Comparison of ENCODE assay signal across 14 cellular contexts in the genomic region with DNA sequence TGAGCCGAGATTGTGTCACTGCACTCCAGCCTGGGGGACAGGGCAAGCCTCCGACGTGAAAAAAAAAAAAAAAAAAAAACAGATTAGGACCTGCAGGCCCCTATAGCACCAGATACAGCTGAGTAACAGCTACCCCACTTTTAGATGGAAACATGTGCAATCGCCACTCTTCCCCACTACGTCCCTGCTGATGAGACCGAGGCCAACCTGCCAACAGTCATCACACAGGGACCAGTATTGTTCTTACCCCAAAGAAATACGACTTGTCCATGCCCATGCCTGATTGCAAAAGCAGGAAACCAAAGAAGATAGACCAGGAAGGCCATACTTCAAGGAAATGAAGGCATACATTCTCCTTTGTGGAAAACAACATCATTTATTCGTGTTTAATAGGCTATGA. TPM values are rescaled to one million over a fixed set of nuclear protein-coding genes. Genes with fewer than 3 reads are reported as not detected.
A peak's percentile ranks its signal among the peaks of the same experiment; 100 is the strongest.
DNase-seq lines count a peak whose midpoint lies in the region; ATAC-seq, FAIRE-seq and TF ChIP-seq lines count a peak whose summit lies in the region.
"Had no signal": no experiment of that assay in that cellular context is flagged by ENCODE, and none has a peak within 500 bp of the region (broad histone marks: within the 10 kb centered on the region; RNA-seq: fewer than 3 reads in every experiment).

No MANE protein-coding gene starts in this region.

- TF ChIP-seq CTCF in astrocyte (IDR thresholded peaks at IDR 0.05; ENCODE audit: insufficient read depth, low read depth, low read length), result no peak
- TF ChIP-seq CTCF in suprapubic skin (IDR thresholded peaks at IDR 0.05), result no peak

- H3K36me3 Mint-ChIP-seq in T-helper 2 cell treated with Interferon-gamma antibody and Interleukin-4, amounts not matched to agents 5 μg/mL and 100 μg/mL, for 36 hours (ENCODE audit: low read depth), result peaks cover 33% of the 10 kb centered on the region
- peaks cover 23% of the 10 kb centered on the region for H3K36me3 Mint-ChIP-seq in astrocyte (ENCODE audit: low read depth, unreplicated experiment)
- H3K36me3 Mint-ChIP-seq in memory B cell, result peaks cover 16% of the 10 kb centered on the region
- peaks cover 0 to 62% (median 7%) of the 10 kb centered on the region in 3 donors for H3K36me3 Mint-ChIP-seq in naive thymus-derived CD8-positive, alpha-beta T cell

- no peak for DNase-seq in T-helper 2 cell treated with Interferon-gamma antibody and Interleukin-4, amounts not matched to agents 5 μg/mL and 100 μg/mL, for 36 hours (ENCODE audit: low spot score)
- DNase-seq in T-helper 2 cell (no peak), astrocyte (ENCODE audit: low read depth) (no peak), memory B cell (ENCODE audit: low spot score in 2 of 2) (no peak), suprapubic skin (ENCODE audit: low spot score in 2 of 2) (no peak), putamen (ENCODE audit: low spot score) (no peak)
- no peak for DNase-seq in naive thymus-derived CD8-positive, alpha-beta T cell
- DNase-seq: activated CD4-positive, alpha-beta memory T cell treated with anti-CD3 and anti-CD28 coated beads, Interleukin-2, amount 10 ng/mL, durations not matched to agents 7 days and 5 days; activated effector memory CD4-positive, alpha-beta T cell treated with Interleukin-2 at 50 U/mL for 16 hours; Kasumi-1; NCI-H146; NCI-H446 treated with DMSO at 0.1 percent for 48 hours had no signal

- H3K9me3 ChIP-seq in astrocyte (ENCODE audit: insufficient read depth, low read depth, low read length), result no peaks in the 10 kb centered on the region
- H3K9me3 ChIP-seq in suprapubic skin, result no peaks in the 10 kb centered on the region

- H3K4me3 Mint-ChIP-seq in T-helper 2 cell treated with Interferon-gamma antibody and Interleukin-4, amounts not matched to agents 5 μg/mL and 100 μg/mL, for 36 hours, result no peak overlapping the region
- H3K4me3 Mint-ChIP-seq in astrocyte (ENCODE audit: unreplicated experiment), result no peak overlapping the region
- no peak overlapping the region for H3K4me3 Mint-ChIP-seq in memory B cell
- peak overlapping the region in 1 of 10 donors; percentile 26 for H3K4me3 Mint-ChIP-seq in naive thymus-derived CD8-positive, alpha-beta T cell
- H3K4me3 Mint-ChIP-seq: activated CD4-positive, alpha-beta memory T cell treated with anti-CD3 and anti-CD28 coated beads, Interleukin-2, amount 10 ng/mL, durations not matched to agents 7 days and 5 days had no signal

- ATAC-seq in memory B cell (ENCODE audit: low read depth), result no peak
- no peak for ATAC-seq in naive thymus-derived CD8-positive, alpha-beta T cell
- ATAC-seq in GM18502 (IDR thresholded peaks at IDR 0.05; ENCODE audit: poor library complexity, unreplicated experiment), result no peak

- H3K36me3 ChIP-seq in astrocyte (ENCODE audit: insufficient read depth, low read length), result peaks cover 9% of the 10 kb centered on the region
- peaks cover 30% of the 10 kb centered on the region for H3K36me3 ChIP-seq in suprapubic skin

- H3K4me2 ChIP-seq in astrocyte (ENCODE audit: low read length), result no peak overlapping the region

- H2AFZ ChIP-seq in astrocyte (ENCODE audit: low read depth, low read length), result no peak overlapping the region

- H3K27ac Mint-ChIP-seq in T-helper 2 cell treated with Interferon-gamma antibody and Interleukin-4, amounts not matched to agents 5 μg/mL and 100 μg/mL, for 36 hours, result peak overlapping the region; percentile 56
- H3K27ac Mint-ChIP-seq in astrocyte (ENCODE audit: unreplicated experiment), result peak overlapping the region; percentile 11
- H3K27ac Mint-ChIP-seq in memory B cell, result peak overlapping the region; percentile 51
- peak overlapping the region in 5 of 10 donors; percentile 4 to 68 (median 43) for H3K27ac Mint-ChIP-seq in naive thymus-derived CD8-positive, alpha-beta T cell
- H3K27ac Mint-ChIP-seq: activated CD4-positive, alpha-beta memory T cell treated with anti-CD3 and anti-CD28 coated beads, Interleukin-2, amount 10 ng/mL, durations not matched to agents 7 days and 5 days had no signal

- H3K4me3 ChIP-seq in astrocyte (ENCODE audit: insufficient read depth, low read depth, low read length), result no peak overlapping the region
- no peak overlapping the region for H3K4me3 ChIP-seq in suprapubic skin

- FAIRE-seq in astrocyte (lab: Jason Lieb, UNC), result no peak

- H4K20me1 ChIP-seq in astrocyte (ENCODE audit: insufficient read depth, low read length), result no peaks in the 10 kb centered on the region

- H3K9me3 Mint-ChIP-seq in T-helper 2 cell treated with Interferon-gamma antibody and Interleukin-4, amounts not matched to agents 5 μg/mL and 100 μg/mL, for 36 hours, result no peaks in the 10 kb centered on the region
- H3K9me3 Mint-ChIP-seq in astrocyte (ENCODE audit: unreplicated experiment), result no peaks in the 10 kb centered on the region
- no peaks in the 10 kb centered on the region for H3K9me3 Mint-ChIP-seq in memory B cell
- H3K9me3 Mint-ChIP-seq in naive thymus-derived CD8-positive, alpha-beta T cell, result no peaks in the 10 kb centered on the region
- H3K9me3 Mint-ChIP-seq: activated CD4-positive, alpha-beta memory T cell treated with anti-CD3 and anti-CD28 coated beads, Interleukin-2, amount 10 ng/mL, durations not matched to agents 7 days and 5 days had no signal

- TF ChIP-seq POLR2A in suprapubic skin (IDR thresholded peaks at IDR 0.05), result no peak

- no peak overlapping the region for H3K9ac ChIP-seq in astrocyte (ENCODE audit: low read length)

- POLR2A ChIA-PET in naive thymus-derived CD8-positive, alpha-beta T cell (lab: Charles Lee), result interaction anchor here (0.7 kb wide), 1 partner anchor 37 kb away, joined by 5 read pairs; no protein-coding TSS in a partner anchor

- H3K4me1 ChIP-seq in astrocyte (ENCODE audit: insufficient read depth, low read length) (peaks cover 13% of the 10 kb centered on the region), suprapubic skin (peaks cover 31% of the 10 kb centered on the region)

- H3K4me1 Mint-ChIP-seq in T-helper 2 cell treated with Interferon-gamma antibody and Interleukin-4, amounts not matched to agents 5 μg/mL and 100 μg/mL, for 36 hours (ENCODE audit: low read depth), result peaks cover 14% of the 10 kb centered on the region
- H3K4me1 Mint-ChIP-seq in astrocyte (ENCODE audit: low read depth, unreplicated experiment) (peaks cover 28% of the 10 kb centered on the region), memory B cell (peaks cover 13% of the 10 kb centered on the region)
- H3K4me1 Mint-ChIP-seq in naive thymus-derived CD8-positive, alpha-beta T cell, result peaks cover 11 to 51% (median 29%) of the 10 kb centered on the region in 4 donors

- H3K27me3 Mint-ChIP-seq in T-helper 2 cell treated with Interferon-gamma antibody and Interleukin-4, amounts not matched to agents 5 μg/mL and 100 μg/mL, for 36 hours (ENCODE audit: low read depth), result no peaks in the 10 kb centered on the region
- no peaks in the 10 kb centered on the region for H3K27me3 Mint-ChIP-seq in astrocyte (ENCODE audit: low read depth, unreplicated experiment)
- no peaks in the 10 kb centered on the region for H3K27me3 Mint-ChIP-seq in memory B cell
- no peaks in the 10 kb centered on the region for H3K27me3 Mint-ChIP-seq in naive thymus-derived CD8-positive, alpha-beta T cell
- H3K27me3 Mint-ChIP-seq: activated CD4-positive, alpha-beta memory T cell treated with anti-CD3 and anti-CD28 coated beads, Interleukin-2, amount 10 ng/mL, durations not matched to agents 7 days and 5 days had no signal

- peaks cover 72% of the 10 kb centered on the region for H3K79me2 ChIP-seq in astrocyte (ENCODE audit: insufficient read depth, low read length)

- WGBS in suprapubic skin, result 88% methylated on average over 8 of the region's 8 CpGs

- no peak for TF ChIP-seq EP300 in suprapubic skin (IDR thresholded peaks at IDR 0.05)

- H3K27me3 ChIP-seq in astrocyte (ENCODE audit: insufficient read depth, low read length) (no peaks in the 10 kb centered on the region), suprapubic skin (no peaks in the 10 kb centered on the region)

- H3K27ac ChIP-seq in astrocyte (ENCODE audit: low read depth, low read length), result no peak overlapping the region
- peak overlapping the region; percentile 71 for H3K27ac ChIP-seq in suprapubic skin
- H3K27ac ChIP-seq: 22Rv1 had no signal

RNA-seq across cellular contexts. Expression of a gene that starts 45.8 kb away (rescaled TPM):
- total RNA-seq in astrocyte (43.9 and 45.8 TPM in 2 replicates), suprapubic skin (100 to 1,000 TPM in 1 of 4 donors, 10 to 100 TPM in 3; 48.5 to 169 (median 54.1) TPM)
- 10 to 100 TPM; 61.8 to 67.8 TPM for total RNA-seq in naive thymus-derived CD8-positive, alpha-beta T cell
- polyA plus RNA-seq in naive thymus-derived CD8-positive, alpha-beta T cell, result 10 to 100 TPM in 2 of 3 donors, 1 to 10 TPM in 1; 8.9 to 20.4 (median 13.5) TPM
